Comparison of ENCODE assay signal across 18 cellular contexts in the genomic region with DNA sequence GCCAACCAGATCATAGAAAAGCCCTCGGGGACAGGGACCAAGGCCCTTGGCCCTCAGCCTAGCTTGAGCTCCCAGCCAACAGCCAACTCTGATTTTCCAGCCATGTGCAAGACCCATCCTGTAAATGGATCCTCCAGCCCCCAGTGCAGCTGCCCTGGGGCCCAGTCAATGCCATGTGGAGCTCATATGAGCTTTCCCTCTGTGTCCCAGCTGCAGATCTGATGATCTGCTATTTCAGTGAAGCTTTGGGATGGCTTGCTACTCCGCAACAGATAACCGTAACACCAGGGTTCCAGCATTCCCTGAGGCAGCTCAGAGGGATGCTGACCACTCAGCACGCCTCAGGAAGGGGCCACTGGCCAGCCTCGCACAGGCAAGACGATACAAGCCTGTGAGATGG.
"Had no signal": no experiment of that assay in that cellular context is flagged by ENCODE, and none has a peak within 500 bp of the region (broad histone marks: within the 10 kb centered on the region; RNA-seq: fewer than 3 reads in every experiment).

No MANE protein-coding gene starts in this region.

- H3K9me3 ChIP-seq: gastrocnemius medialis, neutrophil, psoas muscle, right lobe of liver, testis, tibial nerve had no signal

- DNase-seq: dorsolateral prefrontal cortex; effector CD8-positive, alpha-beta T cell; gastrocnemius medialis; islet precursor cell; mammary epithelial cell; psoas muscle; retina; right lobe of liver; stimulated activated CD4-positive, alpha-beta T cell treated with anti-CD3 and anti-CD28 coated beads, Interleukin-4, amount 100 ng/mL, for 1 hour; stimulated activated CD8-positive, alpha-beta memory T cell treated with anti-CD3 and anti-CD28 coated beads, Interleukin-4, amount 100 ng/mL, for 48 hours; testis had no signal

- H3K36me3 ChIP-seq: gastrocnemius medialis, neutrophil, right lobe of liver, tibial nerve had no signal

- H3K27ac Mint-ChIP-seq: natural killer cell treated with Interleukin-12 subunit alpha and Interleukin-12 subunit beta and Interleukin-15 and Interleukin-18, amount 100 ng/mL, for 72 hours; stimulated activated effector memory CD8-positive, alpha-beta T cell treated with anti-CD3 and anti-CD28 coated beads, Interleukin-12 subunit alpha, Interleukin-12 subunit beta, amount 100 ng/mL, for 72 hours; stimulated activated naive CD8-positive, alpha-beta T cell treated with anti-CD3 and anti-CD28 coated beads, Interleukin-15, Interleukin-2, amounts not matched to agents 100 ng/mL and 50 ng/mL, for 24 hours had no signal

- H3K36me3 Mint-ChIP-seq: natural killer cell treated with Interleukin-12 subunit alpha and Interleukin-12 subunit beta and Interleukin-15 and Interleukin-18, amount 100 ng/mL, for 72 hours had no signal

- H3K9me3 Mint-ChIP-seq: natural killer cell treated with Interleukin-12 subunit alpha and Interleukin-12 subunit beta and Interleukin-15 and Interleukin-18, amount 100 ng/mL, for 72 hours; stimulated activated effector memory CD8-positive, alpha-beta T cell treated with anti-CD3 and anti-CD28 coated beads, Interleukin-12 subunit alpha, Interleukin-12 subunit beta, amount 100 ng/mL, for 72 hours; stimulated activated naive CD8-positive, alpha-beta T cell treated with anti-CD3 and anti-CD28 coated beads, Interleukin-15, Interleukin-2, amounts not matched to agents 100 ng/mL and 50 ng/mL, for 24 hours had no signal

- H3K27me3 ChIP-seq: dorsolateral prefrontal cortex, gastrocnemius medialis, neutrophil, right lobe of liver, testis, tibial nerve had no signal

- ATAC-seq: gastrocnemius medialis; left lobe of liver; natural killer cell treated with Interleukin-12 subunit alpha and Interleukin-12 subunit beta and Interleukin-15 and Interleukin-18, amount 100 ng/mL, for 72 hours; psoas muscle; right lobe of liver; stimulated activated effector memory CD8-positive, alpha-beta T cell treated with anti-CD3 and anti-CD28 coated beads, Interleukin-12 subunit alpha, Interleukin-12 subunit beta, amount 100 ng/mL, for 72 hours had no signal

- H3K4me3 Mint-ChIP-seq: natural killer cell treated with Interleukin-12 subunit alpha and Interleukin-12 subunit beta and Interleukin-15 and Interleukin-18, amount 100 ng/mL, for 72 hours; stimulated activated effector memory CD8-positive, alpha-beta T cell treated with anti-CD3 and anti-CD28 coated beads, Interleukin-12 subunit alpha, Interleukin-12 subunit beta, amount 100 ng/mL, for 72 hours; stimulated activated naive CD8-positive, alpha-beta T cell treated with anti-CD3 and anti-CD28 coated beads, Interleukin-15, Interleukin-2, amounts not matched to agents 100 ng/mL and 50 ng/mL, for 24 hours had no signal

- H3K4me1 ChIP-seq: gastrocnemius medialis, psoas muscle, right lobe of liver, testis had no signal

- H3K27ac ChIP-seq: coronary artery, dorsolateral prefrontal cortex, gastrocnemius medialis, neutrophil, psoas muscle, right lobe of liver, testis, tibial nerve had no signal

- H3K4me3 ChIP-seq: coronary artery, dorsolateral prefrontal cortex, gastrocnemius medialis, psoas muscle, right lobe of liver, testis, tibial nerve had no signal
